In the genomic region with DNA sequence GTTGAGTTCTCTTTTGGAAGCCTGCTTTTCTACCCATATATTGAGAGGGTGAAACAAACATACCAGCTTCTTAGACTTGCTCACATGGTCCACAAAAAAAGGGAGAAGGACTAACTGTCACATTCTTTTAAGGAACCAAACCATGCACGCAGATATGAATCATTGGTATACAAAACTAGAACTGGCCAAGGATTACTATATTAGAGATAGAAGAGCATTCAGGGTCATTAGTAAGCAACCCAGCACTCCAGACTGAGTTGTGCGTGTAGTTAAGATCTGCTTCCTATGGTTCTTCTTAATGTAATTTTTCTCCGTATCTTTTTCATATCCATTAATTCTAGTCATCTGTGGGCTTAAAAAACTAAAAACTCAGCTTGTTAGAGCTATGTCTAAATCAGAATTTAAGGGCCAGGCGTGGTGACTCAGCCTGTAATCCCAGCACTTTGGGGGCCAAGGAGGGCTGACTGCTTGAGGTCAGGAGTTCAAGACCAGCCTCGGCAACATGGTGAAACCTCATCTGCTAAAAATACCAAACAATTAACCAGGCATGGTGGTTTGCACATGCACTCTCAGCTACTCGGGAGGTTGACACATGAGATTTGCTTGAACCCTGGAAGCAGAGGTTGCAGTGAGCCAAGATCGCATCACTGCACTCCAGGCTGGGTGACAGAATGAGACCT, we compare ENCODE assay signal across 21 cellular contexts. TPM values are rescaled to one million over a fixed set of nuclear protein-coding genes. Genes with fewer than 3 reads are reported as not detected.
A peak's percentile ranks its signal among the peaks of the same experiment; 100 is the strongest.
DNase-seq lines count a peak whose midpoint lies in the region; ATAC-seq, FAIRE-seq and TF ChIP-seq lines count a peak whose summit lies in the region.
"Had no signal": no experiment of that assay in that cellular context is flagged by ENCODE, and none has a peak within 500 bp of the region (broad histone marks: within the 10 kb centered on the region; RNA-seq: fewer than 3 reads in every experiment).

No MANE protein-coding gene starts in this region.

- peaks cover 0 to 7% of the 10 kb centered on the region in 2 experiments; a peak in 1 of 4 replicates for H3K79me1 ChIP-seq in IMR-90 (ENCODE audit: low read depth in 1 of 2, low read length in 2 of 2)

- H3K27me3 ChIP-seq in IMR-90 (ENCODE audit: control insufficient read depth, insufficient read depth, low read length) (no peaks in the 10 kb centered on the region), astrocyte (ENCODE audit: insufficient read depth, low read length) (no peaks in the 10 kb centered on the region)
- H3K27me3 ChIP-seq: BLaER1, esophagus muscularis mucosa, vagina had no signal

- no peak overlapping the region for H3K56ac ChIP-seq in IMR-90 (ENCODE audit: extremely low read depth, insufficient read depth, low read length)

- no peaks in the 10 kb centered on the region for H3K79me2 ChIP-seq in astrocyte (ENCODE audit: insufficient read depth, low read length)

- no peak for TF ChIP-seq RAD21 in IMR-90 (IDR thresholded peaks at IDR 0.05; ENCODE audit: low read length)

- DNase-seq in CD14-positive monocyte (ENCODE audit: low spot score) (no peak), IMR-90 (peak; percentile 82), astrocyte (ENCODE audit: low read depth) (peak; percentile 31), left kidney (ENCODE audit: low read depth, low spot score) (peak; percentile 35), endothelial cell (ENCODE audit: low spot score) (no peak), NCI-H1417 treated with DMSO at 0.1 percent for 48 hours (lab: John Stamatoyannopoulos, UW) (no peak)
- DNase-seq: activated CD4-positive, CD25-positive, alpha-beta regulatory T cell; activated naive CD8-positive, alpha-beta T cell treated with anti-CD3 and anti-CD28 coated beads for 36 hours; GF-D8; mammary epithelial cell; NCI-H187 treated with DMSO at 0.1 percent for 48 hours; NCI-H446 had no signal

- no peak for TF ChIP-seq POLR2A in IMR-90 (IDR thresholded peaks at IDR 0.05; ENCODE audit: low read depth, low read length)

- intact Hi-C loops in CD14-positive monocyte (cut with micrococcal nuclease) (loop anchor here in 1 of 2 donors (10.0 kb wide), 1 partner anchor 555 kb away; no protein-coding TSS in a partner anchor), IMR-90 (cut with micrococcal nuclease) (loop anchor here (5.0 kb wide), 1 partner anchor 242 kb away; no protein-coding TSS in a partner anchor)

- 0 out of 2 replicates have a peak, but pooled peaks cover 3% of the 10 kb centered on the region for H3K9me1 ChIP-seq in IMR-90 (ENCODE audit: insufficient read depth, low read length)

- peak; percentile 94 for ATAC-seq in IMR-90 (ENCODE audit: low read depth)
- ATAC-seq in esophagus mucosa: no peak
- ATAC-seq: natural killer cell treated with Interleukin-12 subunit alpha and Interleukin-12 subunit beta and Interleukin-15 and Interleukin-18, amount 100 ng/mL, for 72 hours had no signal

- in situ Hi-C loops in IMR-90 (cut with MboI; ENCODE audit: low sequenced_read_pairs): loop anchor here (5.0 to 25.0 kb wide), 3 partner anchors 122 to 1005 kb away; a partner anchor contains a TSS

- H3K9me3 ChIP-seq in IMR-90 (ENCODE audit: control insufficient read depth, insufficient read depth, low read length) (0 out of 2 replicates have a peak, but pooled peaks cover 2% of the 10 kb centered on the region), astrocyte (ENCODE audit: insufficient read depth, low read depth, low read length) (no peaks in the 10 kb centered on the region)
- H3K9me3 ChIP-seq: vagina had no signal

- H3K18ac ChIP-seq in IMR-90 (ENCODE audit: low read depth, low read length): peak overlapping the region; percentile 79; the same call in 1 of the 2 replicates

- H3K4me1 ChIP-seq in IMR-90 (ENCODE audit: control insufficient read depth, insufficient read depth, low read length) (peaks cover 9% of the 10 kb centered on the region), astrocyte (ENCODE audit: insufficient read depth, low read length) (peaks cover 4% of the 10 kb centered on the region)
- H3K4me1 ChIP-seq: BLaER1, esophagus muscularis mucosa, vagina had no signal

- no peak overlapping the region for H3K9ac ChIP-seq in IMR-90 (ENCODE audit: low read depth, low read length)
- no peak overlapping the region for H3K9ac ChIP-seq in astrocyte (ENCODE audit: low read length)
- H3K9ac ChIP-seq: BLaER1 had no signal

- H3K4me1 Mint-ChIP-seq in CD14-positive monocyte: peaks cover 16% of the 10 kb centered on the region
- H3K4me1 Mint-ChIP-seq in astrocyte (ENCODE audit: low read depth, unreplicated experiment): peaks cover 2% of the 10 kb centered on the region
- H3K4me1 Mint-ChIP-seq in endothelial cell (ENCODE audit: unreplicated experiment): no peaks in the 10 kb centered on the region

- H4K91ac ChIP-seq in IMR-90 (ENCODE audit: insufficient read depth, low read depth, low read length): peak overlapping the region; percentile 56

- H3K14ac ChIP-seq in IMR-90 (replicated peaks; ENCODE audit: low read depth, low read length): no peak overlapping the region

- H3K4me2 ChIP-seq in IMR-90 (ENCODE audit: low read depth, low read length): peak overlapping the region; percentile 41
- H3K4me2 ChIP-seq in astrocyte (ENCODE audit: low read length): no peak overlapping the region
- H3K4me2 ChIP-seq: BLaER1 had no signal

- no peak overlapping the region for H3K23ac ChIP-seq in IMR-90 (ENCODE audit: low read depth, low read length)

- H3K4me3 ChIP-seq in IMR-90 (ENCODE audit: insufficient read depth, low read depth, low read length): no peak overlapping the region
- H3K4me3 ChIP-seq in astrocyte (ENCODE audit: insufficient read depth, low read depth, low read length): no peak overlapping the region
- H3K4me3 ChIP-seq: BLaER1, esophagus muscularis mucosa, vagina had no signal

- no peak overlapping the region; a peak in 1 of 4 replicates for H4K8ac ChIP-seq in IMR-90 (ENCODE audit: low read depth in 2 of 2, low read length in 2 of 2)

- H3K27ac ChIP-seq in IMR-90 (ENCODE audit: insufficient read depth, low read length): peak overlapping the region; percentile 63
- H3K27ac ChIP-seq in astrocyte (ENCODE audit: low read depth, low read length): no peak overlapping the region
- H3K27ac ChIP-seq: BLaER1, esophagus muscularis mucosa, vagina had no signal

- TF ChIP-seq CTCF in CD14-positive monocyte (IDR thresholded peaks at IDR 0.05) (no peak), IMR-90 (conservative IDR thresholded peaks at IDR 0.05; ENCODE audit: low read depth, low read length) (no peak), astrocyte (IDR thresholded peaks at IDR 0.05; ENCODE audit: insufficient read depth, low read depth, low read length) (no peak), endothelial cell (IDR thresholded peaks at IDR 0.05; ENCODE audit: unreplicated experiment) (no peak)

- 0% methylated on average over 1 of the region's 7 CpGs; no CpG with 5 or more reads in 1 of the 2 experiments for WGBS in IMR-90 (ENCODE audit: extremely low coverage in 2 of 2, insufficient read length in 1 of 2), 2 experiments

- H3K27me3 Mint-ChIP-seq in CD14-positive monocyte (ENCODE audit: low read depth in 3 of 3) (peaks cover 0 to 2% (median 0%) of the 10 kb centered on the region in 3 donors), astrocyte (ENCODE audit: low read depth, unreplicated experiment) (no peaks in the 10 kb centered on the region), endothelial cell (ENCODE audit: unreplicated experiment) (no peaks in the 10 kb centered on the region)
- H3K27me3 Mint-ChIP-seq: activated naive CD8-positive, alpha-beta T cell treated with anti-CD3 and anti-CD28 coated beads for 36 hours; natural killer cell treated with Interleukin-12 subunit alpha and Interleukin-12 subunit beta and Interleukin-15 and Interleukin-18, amount 100 ng/mL, for 72 hours had no signal

- FAIRE-seq in astrocyte (lab: Jason Lieb, UNC): no peak
- FAIRE-seq: bronchial epithelial cell, islet of Langerhans had no signal

- H3K27ac Mint-ChIP-seq in CD14-positive monocyte (peak overlapping the region in 6 of 7 donors; percentile 26 to 87 (median 78)), astrocyte (ENCODE audit: unreplicated experiment) (no peak overlapping the region), endothelial cell (ENCODE audit: unreplicated experiment) (no peak overlapping the region)
- H3K27ac Mint-ChIP-seq: activated naive CD8-positive, alpha-beta T cell treated with anti-CD3 and anti-CD28 coated beads for 36 hours; natural killer cell treated with Interleukin-12 subunit alpha and Interleukin-12 subunit beta and Interleukin-15 and Interleukin-18, amount 100 ng/mL, for 72 hours had no signal

- H3K9me3 Mint-ChIP-seq in CD14-positive monocyte: peaks cover 0 to 9% (median 3%) of the 10 kb centered on the region in 7 donors
- no peaks in the 10 kb centered on the region for H3K9me3 Mint-ChIP-seq in astrocyte (ENCODE audit: unreplicated experiment)
- no peaks in the 10 kb centered on the region for H3K9me3 Mint-ChIP-seq in endothelial cell (ENCODE audit: unreplicated experiment)
- H3K9me3 Mint-ChIP-seq: natural killer cell treated with Interleukin-12 subunit alpha and Interleukin-12 subunit beta and Interleukin-15 and Interleukin-18, amount 100 ng/mL, for 72 hours had no signal

- 0 out of 3 replicates have a peak overlapping the region, but pooled peaks have one; percentile 40 for H2BK15ac ChIP-seq in IMR-90 (ENCODE audit: low read depth, low read length)

- peaks cover 26 to 61% of the 10 kb centered on the region in 2 donors for H3K36me3 Mint-ChIP-seq in CD14-positive monocyte
- H3K36me3 Mint-ChIP-seq in astrocyte (ENCODE audit: low read depth, unreplicated experiment): peaks cover 12% of the 10 kb centered on the region
- peaks cover 13% of the 10 kb centered on the region for H3K36me3 Mint-ChIP-seq in endothelial cell (ENCODE audit: low read depth, unreplicated experiment)

- H3K4me3 Mint-ChIP-seq in CD14-positive monocyte: no peak overlapping the region
- H3K4me3 Mint-ChIP-seq in astrocyte (ENCODE audit: unreplicated experiment): no peak overlapping the region
- no peak overlapping the region for H3K4me3 Mint-ChIP-seq in endothelial cell (ENCODE audit: unreplicated experiment)
- H3K4me3 Mint-ChIP-seq: activated naive CD8-positive, alpha-beta T cell treated with anti-CD3 and anti-CD28 coated beads for 36 hours; natural killer cell treated with Interleukin-12 subunit alpha and Interleukin-12 subunit beta and Interleukin-15 and Interleukin-18, amount 100 ng/mL, for 72 hours had no signal

- H2BK5ac ChIP-seq in IMR-90 (ENCODE audit: low read depth, low read length, poor library complexity, severe bottlenecking): peak overlapping the region; percentile 77

- CTCF ChIA-PET in IMR-90 (lab: Yijun Ruan, JAX): interaction anchor here (0.8 kb wide), 1 partner anchor 121 kb away, joined by 8 read pairs; no protein-coding TSS in a partner anchor

- dilution Hi-C loops in IMR-90 (cut with HindIII; ENCODE audit: low sequenced_read_pairs, unreplicated experiment): loop anchor here (25.0 kb wide), 1 partner anchor 117 kb away; no protein-coding TSS in a partner anchor

- H3K36me3 ChIP-seq in IMR-90 (ENCODE audit: control insufficient read depth, insufficient read depth, low read length) (peaks cover 14% of the 10 kb centered on the region), astrocyte (ENCODE audit: insufficient read depth, low read length) (peaks cover 31% of the 10 kb centered on the region)

- H4K5ac ChIP-seq in IMR-90 (ENCODE audit: low read depth, low read length): no peak overlapping the region; the same call in 1 of the 2 replicates

- POLR2A ChIA-PET in IMR-90 (lab: Charles Lee; ENCODE audit: unreplicated experiment): interaction anchor here (0.5 kb wide), 1 partner anchor 139 kb away, joined by 7 read pairs; no protein-coding TSS in a partner anchor

- no peak overlapping the region for H2AK9ac ChIP-seq in IMR-90 (replicated peaks; ENCODE audit: low read depth, low read length, poor library complexity)

- H2BK120ac ChIP-seq in IMR-90 (ENCODE audit: low read depth, low read length): peak overlapping the region; percentile 57

- no peak overlapping the region for H3K4ac ChIP-seq in IMR-90 (ENCODE audit: low read depth, low read length)

- H2AFZ ChIP-seq in IMR-90 (replicated peaks; ENCODE audit: low read length, poor library complexity) (peak overlapping the region; percentile 44), astrocyte (ENCODE audit: low read depth, low read length) (no peak overlapping the region)

- no TSS peak for BruUV-seq in IMR-90 (replicated peaks; lab: Mats Ljungman, UMichigan)

- H2BK20ac ChIP-seq in IMR-90 (ENCODE audit: low read depth, low read length): peak overlapping the region; percentile 23; the same call in 1 of the 2 replicates

- no peaks in the 10 kb centered on the region for H4K20me1 ChIP-seq in IMR-90 (ENCODE audit: insufficient read depth, low read length)
- no peaks in the 10 kb centered on the region for H4K20me1 ChIP-seq in astrocyte (ENCODE audit: insufficient read depth, low read length)
- H4K20me1 ChIP-seq: BLaER1 had no signal

- H2AK5ac ChIP-seq in IMR-90 (ENCODE audit: low read depth, low read length): no peak overlapping the region

RNA-seq across cellular contexts. Expression of a gene that starts 19.6 kb away (rescaled TPM):
- 10 to 100 TPM; 73.3 to 77.5 TPM for polyA plus RNA-seq in CD14-positive monocyte
- total RNA-seq in IMR-90 (2012; rRNA removed): 19.4 and 29.4 TPM in 2 replicates
- polyA plus RNA-seq in IMR-90 (2012; rRNA removed): 20.4 and 21.9 TPM in 2 replicates
- 6.6 and 7.5 TPM in 2 replicates for polyA plus RNA-seq in IMR-90 (2012; cell fraction: cytosol; rRNA removed)
- 2.3 and 14.2 TPM in 2 replicates for polyA plus RNA-seq in IMR-90 (2012; cell fraction: nucleus; rRNA removed; ENCODE audit: low replicate concordance)
- 26.3 and 29.5 TPM in 2 replicates for total RNA-seq in astrocyte
- total RNA-seq in endothelial cell (ENCODE audit: unreplicated experiment): 22.0 TPM
- total RNA-seq in esophagus mucosa: 20.0 TPM

RNA-seq across cellular contexts. Expression of a gene that starts 21.1 kb away (rescaled TPM):
- polyA plus RNA-seq in CD14-positive monocyte: 10 to 100 TPM; 22.3 to 27.8 TPM
- total RNA-seq in IMR-90 (2012; rRNA removed): 29.8 and 31.7 TPM in 2 replicates
- 34.0 and 40.1 TPM in 2 replicates for polyA plus RNA-seq in IMR-90 (2012; rRNA removed)
- polyA plus RNA-seq in IMR-90 (2012; cell fraction: cytosol; rRNA removed): 4.4 and 8.5 TPM in 2 replicates
- polyA plus RNA-seq in IMR-90 (2012; cell fraction: nucleus; rRNA removed; ENCODE audit: low replicate concordance): 6.5 and 39.2 TPM in 2 replicates
- total RNA-seq in astrocyte: 26.3 and 29.6 TPM in 2 replicates
- 38.1 TPM for total RNA-seq in endothelial cell (ENCODE audit: unreplicated experiment)
- total RNA-seq in esophagus mucosa: 34.5 TPM

RNA-seq across cellular contexts. Expression of a gene that starts 59.5 kb away (rescaled TPM):
- polyA plus RNA-seq in CD14-positive monocyte: not detected
- 4.8 and 5.8 TPM in 2 replicates for total RNA-seq in IMR-90 (2012; rRNA removed)
- 2.7 and 3.2 TPM in 2 replicates for polyA plus RNA-seq in IMR-90 (2012; rRNA removed)
- polyA plus RNA-seq in IMR-90 (2012; cell fraction: cytosol; rRNA removed): 1.4 and 4.5 TPM in 2 replicates
- polyA plus RNA-seq in IMR-90 (2012; cell fraction: nucleus; rRNA removed; ENCODE audit: low replicate concordance): 2.5 and 4.0 TPM in 2 replicates
- 2.8 and 2.9 TPM in 2 replicates for total RNA-seq in astrocyte
- total RNA-seq in endothelial cell (ENCODE audit: unreplicated experiment): 0.26 TPM
- total RNA-seq in esophagus mucosa: 0.68 TPM
- total RNA-seq: activated CD8-positive, alpha-beta memory T cell treated with anti-CD3 and anti-CD28 coated beads for 36 hours; natural killer cell treated with Interleukin-12 subunit alpha and Interleukin-12 subunit beta and Interleukin-15 and Interleukin-18, amount 100 ng/mL, for 72 hours; T-helper 2 cell treated with Interferon-gamma antibody and Interleukin-4, amounts not matched to agents 100 ng/mL and 5 ng/mL, for 36 hours had no signal

Comparison
In these comparisons a context has a peak if more than half of its experiments do, and no peak if none do; other contexts are left out.
1. DNase-seq: peak in IMR-90 (single experiment), astrocyte (single experiment) and left kidney (single experiment); none in CD14-positive monocyte (single experiment), endothelial cell (single experiment) and NCI-H1417 treated with DMSO at 0.1 percent for 48 hours (single experiment).
2. H3K27ac Mint-ChIP-seq: peak in CD14-positive monocyte (6 of 7); none in astrocyte (single experiment) and endothelial cell (single experiment).